In genomic region chr13:77696863-77697207, GRCh38 we compare ENCODE assay signal across 8 cellular contexts. TPM values are rescaled to one million over a fixed set of nuclear protein-coding genes. Genes with fewer than 3 reads are reported as not detected.
DNase-seq lines count a peak whose midpoint lies in the region; ATAC-seq lines count a peak whose summit lies in the region.

No MANE protein-coding gene starts in this region.

- POLR2A ChIA-PET in CD4-positive, alpha-beta memory T cell (lab: Charles Lee; ENCODE audit: partially characterized antibody) = interaction anchor here (0.6 to 3.0 kb wide), 8 partner anchors 33 to 811 kb away, joined by 3 to 25 read pairs (median 6); partner anchors contain the start of genes CLN5, FBXL3, KCTD12 and MYCBP2

- peak overlapping the region; percentile 69 to 90 for H3K4me3 ChIP-seq in CD4-positive, alpha-beta memory T cell (ENCODE audit: low read length in 2 of 2)

- DNase-seq in CD4-positive, alpha-beta memory T cell = no peak
- peak; percentile 47 for DNase-seq in NCI-H345 (lab: John Stamatoyannopoulos, UW)
- peak; percentile 88 for DNase-seq in pons (ENCODE audit: low spot score)
- no peak for DNase-seq in NCI-H187 (lab: John Stamatoyannopoulos, UW)
- no peak for DNase-seq in NCI-H2196 treated with DMSO at 0.1 percent for 48 hours (lab: John Stamatoyannopoulos, UW; ENCODE audit: unreplicated experiment)
- DNase-seq in GF-D8 (lab: John Stamatoyannopoulos, UW) = no peak

- CTCF ChIA-PET in CD4-positive, alpha-beta memory T cell (lab: Charles Lee; ENCODE audit: partially characterized antibody) = interaction anchor here (1.4 to 1.8 kb wide), 2 partner anchors 52 to 53 kb away, joined by 5 read pairs; no protein-coding TSS in a partner anchor

- no peaks in the 10 kb centered on the region for H3K27me3 ChIP-seq in CD4-positive, alpha-beta memory T cell (ENCODE audit: insufficient read depth, low read length)

- intact Hi-C loops in CD4-positive, alpha-beta memory T cell (cut with micrococcal nuclease) = loop anchor here (1.0 to 10.0 kb wide), 8 partner anchors 20 to 1695 kb away; partner anchors contain the start of genes FBXL3, KCTD12 and OBI1

- H3K27me3 Mint-ChIP-seq in CD4-positive, alpha-beta memory T cell = no peaks in the 10 kb centered on the region

- H3K36me3 ChIP-seq in CD4-positive, alpha-beta memory T cell (ENCODE audit: insufficient read depth, low read length) = no peaks in the 10 kb centered on the region

- peak overlapping the region; percentile 82 for H3K27ac ChIP-seq in CD4-positive, alpha-beta memory T cell (ENCODE audit: low read depth, low read length)

- peak; percentile 3 for ATAC-seq in GM19467 (IDR thresholded peaks at IDR 0.05; ENCODE audit: unreplicated experiment)
- peak; percentile 6 for ATAC-seq in esophagus mucosa

- peak overlapping the region; percentile 80 to 92 (median 86) for H3K4me3 Mint-ChIP-seq in CD4-positive, alpha-beta memory T cell

- H3K9me3 ChIP-seq in CD4-positive, alpha-beta memory T cell (ENCODE audit: control insufficient read depth in 1 of 2, low read length in 2 of 2) = no peaks in the 10 kb centered on the region

- peaks cover 0 to 4% of the 10 kb centered on the region in 2 donors for H3K36me3 Mint-ChIP-seq in CD4-positive, alpha-beta memory T cell

- H3K27ac Mint-ChIP-seq in CD4-positive, alpha-beta memory T cell = peak overlapping the region; percentile 77 to 97 (median 85)

- no peaks in the 10 kb centered on the region for H3K9me3 Mint-ChIP-seq in CD4-positive, alpha-beta memory T cell

- peaks cover 31 to 49% (median 38%) of the 10 kb centered on the region in 4 donors for H3K4me1 Mint-ChIP-seq in CD4-positive, alpha-beta memory T cell

- peaks cover 38% of the 10 kb centered on the region for H3K4me1 ChIP-seq in CD4-positive, alpha-beta memory T cell (ENCODE audit: insufficient read depth, low read length)

RNA-seq across cellular contexts. Expression of gene SLAIN1, which starts 0.7 kb away (rescaled TPM):
- total RNA-seq in CD4-positive, alpha-beta memory T cell = 10 to 100 TPM; 55.1 to 58.9 TPM
- polyA plus RNA-seq in CD4-positive, alpha-beta memory T cell = 10 to 100 TPM; 39.3 to 49.8 TPM
- 0.32 TPM for total RNA-seq in esophagus mucosa

Comparison
In these comparisons a context has a peak if more than half of its experiments do, and no peak if none do; other contexts are left out.
1. DNase-seq: peak in NCI-H345 (single experiment) and pons (single experiment); none in CD4-positive, alpha-beta memory T cell (0 of 5), NCI-H187 (0 of 2), NCI-H2196 treated with DMSO at 0.1 percent for 48 hours (single experiment) and GF-D8 (single experiment).
2. RNA of gene SLAIN1, which starts 0.7 kb away (total RNA-seq): 55.1 to 58.9 TPM in CD4-positive, alpha-beta memory T cell; 0.32 TPM in esophagus mucosa (single experiment); every median in the first group is over 10 times any median in the second.